Comparison of ENCODE assay signal across 8 cellular contexts in the genomic region with DNA sequence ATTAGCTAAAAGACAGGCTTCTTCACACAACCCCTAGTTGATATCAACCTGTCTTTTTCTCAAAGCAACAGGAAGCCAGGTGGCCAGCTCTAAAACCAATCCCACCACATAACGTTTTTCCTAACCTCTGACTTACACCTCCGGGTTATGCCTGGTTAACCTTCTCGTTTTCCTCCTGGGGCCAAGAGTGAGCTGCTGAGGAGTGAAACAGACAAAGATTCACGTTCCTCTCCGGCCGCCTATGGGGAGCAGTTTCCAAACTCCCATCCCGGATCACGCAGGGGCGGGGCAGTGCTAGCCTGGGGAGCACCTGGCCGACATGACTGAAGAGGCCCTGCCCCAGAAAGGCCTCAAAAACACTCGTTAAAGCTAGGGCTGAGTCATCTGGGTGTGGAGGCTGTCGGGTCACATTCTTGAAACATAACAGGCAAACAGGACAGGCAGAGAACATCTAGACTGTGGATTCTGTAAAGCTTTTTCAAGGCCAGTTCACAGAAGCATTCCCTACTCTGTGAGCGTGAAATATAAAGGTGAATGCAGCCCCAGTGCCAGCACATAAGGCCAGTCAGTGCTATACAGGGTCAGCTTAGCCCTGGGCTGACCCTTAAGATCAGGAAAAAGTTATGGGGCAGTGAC. TPM values are rescaled to one million over a fixed set of nuclear protein-coding genes. Genes with fewer than 3 reads are reported as not detected.
DNase-seq lines count a peak whose midpoint lies in the region; ATAC-seq and TF ChIP-seq lines count a peak whose summit lies in the region.

No MANE protein-coding gene starts in this region.

- TF ChIP-seq RAD21 in neural cell (conservative IDR thresholded peaks at IDR 0.05): no peak

- H4K20me1 ChIP-seq in neural cell (ENCODE audit: insufficient read depth): no peaks in the 10 kb centered on the region

- TF ChIP-seq CTCF in neural cell (IDR thresholded peaks at IDR 0.05; ENCODE audit: poor library complexity, severe bottlenecking) (no peak), BE2C (IDR thresholded peaks at IDR 0.05; ENCODE audit: low read depth, low read length) (no peak)

- no peaks in the 10 kb centered on the region for H3K27me3 ChIP-seq in neural cell (ENCODE audit: insufficient read depth, low read depth, low read length)
- H3K27me3 ChIP-seq in BE2C: no peaks in the 10 kb centered on the region

- H3K4me3 ChIP-seq in neural cell (ENCODE audit: low read length): no peak overlapping the region
- H3K4me3 ChIP-seq in urinary bladder (ENCODE audit: low read depth, low read length): no peak overlapping the region
- H3K4me3 ChIP-seq in BE2C (ENCODE audit: low read depth, low read length): no peak overlapping the region

- peaks cover 8% of the 10 kb centered on the region for H3K9me3 Mint-ChIP-seq in activated CD8-positive, alpha-beta memory T cell treated with anti-CD3 and anti-CD28 coated beads, Interleukin-2, amount 10 ng/mL, durations not matched to agents 7 days and 5 days (ENCODE audit: low read depth)

- peak; percentile 74 for TF ChIP-seq POLR2A in erythroblast (IDR thresholded peaks at IDR 0.05; ENCODE audit: low read length)

- no peaks in the 10 kb centered on the region for H3K9me2 ChIP-seq in neural cell (ENCODE audit: insufficient read depth, low read length)

- peaks cover 3% of the 10 kb centered on the region for H3F3A ChIP-seq in neural cell (ENCODE audit: insufficient read depth, low read length, poor library complexity, severe bottlenecking)

- peak overlapping the region; percentile 12 for H2AFZ ChIP-seq in neural cell (ENCODE audit: low read depth, low read length)

- peaks cover 74% of the 10 kb centered on the region for H3K4me1 Mint-ChIP-seq in activated CD8-positive, alpha-beta memory T cell treated with anti-CD3 and anti-CD28 coated beads, Interleukin-2, amount 10 ng/mL, durations not matched to agents 7 days and 5 days

- 21% methylated on average over 13 of the region's 13 CpGs for WGBS in urinary bladder

- no peaks in the 10 kb centered on the region for H3K27me3 Mint-ChIP-seq in activated CD8-positive, alpha-beta memory T cell treated with anti-CD3 and anti-CD28 coated beads, Interleukin-2, amount 10 ng/mL, durations not matched to agents 7 days and 5 days

- H3K9me3 ChIP-seq in neural cell (ENCODE audit: low read length) (peaks cover 5% of the 10 kb centered on the region), BE2C (no peaks in the 10 kb centered on the region)

- H3K4me3 Mint-ChIP-seq in activated CD8-positive, alpha-beta memory T cell treated with anti-CD3 and anti-CD28 coated beads, Interleukin-2, amount 10 ng/mL, durations not matched to agents 7 days and 5 days: peak overlapping the region; percentile 67

- H3K79me2 ChIP-seq in neural cell (replicated peaks; ENCODE audit: insufficient read depth, low read length): no peaks in the 10 kb centered on the region

- H3K9ac ChIP-seq in neural cell (ENCODE audit: low read length): no peak overlapping the region

- H3K4me2 ChIP-seq in neural cell (ENCODE audit: low read length): no peak overlapping the region

- ATAC-seq in HG02588 (IDR thresholded peaks at IDR 0.05; ENCODE audit: unreplicated experiment): peak; percentile 32
- ATAC-seq in activated CD8-positive, alpha-beta memory T cell treated with anti-CD3 and anti-CD28 coated beads, Interleukin-2, amount 10 ng/mL, durations not matched to agents 7 days and 5 days: peak; percentile 67

- no peaks in the 10 kb centered on the region for H3K4me1 ChIP-seq in urinary bladder (ENCODE audit: insufficient read depth)
- no peaks in the 10 kb centered on the region; the same call in 1 of the 2 replicates for H3K4me1 ChIP-seq in BE2C

- H3K36me3 ChIP-seq in neural cell (ENCODE audit: insufficient read depth, low read length): no peaks in the 10 kb centered on the region
- no peaks in the 10 kb centered on the region for H3K36me3 ChIP-seq in urinary bladder (ENCODE audit: insufficient read depth)
- no peaks in the 10 kb centered on the region for H3K36me3 ChIP-seq in BE2C

- H3K27ac ChIP-seq in neural cell (ENCODE audit: low read length) (no peak overlapping the region), urinary bladder (ENCODE audit: low read depth) (peak overlapping the region; percentile 83)

- CTCF ChIA-PET in activated CD8-positive, alpha-beta memory T cell treated with anti-CD3 and anti-CD28 coated beads, Interleukin-2, amount 10 ng/mL, durations not matched to agents 7 days and 5 days (lab: Charles Lee): interaction anchor here (0.7 to 5.2 kb wide), 15 partner anchors 8 to 210 kb away, joined by 3 to 34 read pairs (median 5); a partner anchor contains a TSS

- H3K27ac Mint-ChIP-seq in activated CD8-positive, alpha-beta memory T cell treated with anti-CD3 and anti-CD28 coated beads, Interleukin-2, amount 10 ng/mL, durations not matched to agents 7 days and 5 days: peak overlapping the region; percentile 100

- TF ChIP-seq EP300 in neural cell (conservative IDR thresholded peaks at IDR 0.05; ENCODE audit: poor library complexity, severe bottlenecking): no peak

- DNase-seq in GM04503 (ENCODE audit: low read depth): peak; percentile 90
- DNase-seq in NCI-H2107 treated with DMSO at 0.1 percent for 48 hours (lab: John Stamatoyannopoulos, UW; ENCODE audit: unreplicated experiment): peak; percentile 57
- DNase-seq in activated CD8-positive, alpha-beta memory T cell treated with anti-CD3 and anti-CD28 coated beads, Interleukin-2, amount 10 ng/mL, durations not matched to agents 7 days and 5 days: peak; percentile 87
- DNase-seq in erythroblast (lab: John Stamatoyannopoulos, UW): peak; percentile 82
- no peak for DNase-seq in BE2C

- peaks cover 23% of the 10 kb centered on the region for H3K36me3 Mint-ChIP-seq in activated CD8-positive, alpha-beta memory T cell treated with anti-CD3 and anti-CD28 coated beads, Interleukin-2, amount 10 ng/mL, durations not matched to agents 7 days and 5 days

TF ChIP-seq in neural cell, 6 proteins besides CTCF, POLR2A, EP300 and RAD21:
- TF ChIP-seq SMC3 (conservative IDR thresholded peaks at IDR 0.05; ENCODE audit: poor library complexity): no peak
- no peak for TF ChIP-seq EZH2 (IDR thresholded peaks at IDR 0.05; ENCODE audit: borderline replicate concordance, insufficient read depth, low read length, poor library complexity, severe bottlenecking)
- no peak for TF ChIP-seq POLR2AphosphoS5 (IDR thresholded peaks at IDR 0.05)
- TF ChIP-seq TAF1 (IDR thresholded peaks at IDR 0.05; ENCODE audit: low read depth): no peak
- TF ChIP-seq, protein P1, sequence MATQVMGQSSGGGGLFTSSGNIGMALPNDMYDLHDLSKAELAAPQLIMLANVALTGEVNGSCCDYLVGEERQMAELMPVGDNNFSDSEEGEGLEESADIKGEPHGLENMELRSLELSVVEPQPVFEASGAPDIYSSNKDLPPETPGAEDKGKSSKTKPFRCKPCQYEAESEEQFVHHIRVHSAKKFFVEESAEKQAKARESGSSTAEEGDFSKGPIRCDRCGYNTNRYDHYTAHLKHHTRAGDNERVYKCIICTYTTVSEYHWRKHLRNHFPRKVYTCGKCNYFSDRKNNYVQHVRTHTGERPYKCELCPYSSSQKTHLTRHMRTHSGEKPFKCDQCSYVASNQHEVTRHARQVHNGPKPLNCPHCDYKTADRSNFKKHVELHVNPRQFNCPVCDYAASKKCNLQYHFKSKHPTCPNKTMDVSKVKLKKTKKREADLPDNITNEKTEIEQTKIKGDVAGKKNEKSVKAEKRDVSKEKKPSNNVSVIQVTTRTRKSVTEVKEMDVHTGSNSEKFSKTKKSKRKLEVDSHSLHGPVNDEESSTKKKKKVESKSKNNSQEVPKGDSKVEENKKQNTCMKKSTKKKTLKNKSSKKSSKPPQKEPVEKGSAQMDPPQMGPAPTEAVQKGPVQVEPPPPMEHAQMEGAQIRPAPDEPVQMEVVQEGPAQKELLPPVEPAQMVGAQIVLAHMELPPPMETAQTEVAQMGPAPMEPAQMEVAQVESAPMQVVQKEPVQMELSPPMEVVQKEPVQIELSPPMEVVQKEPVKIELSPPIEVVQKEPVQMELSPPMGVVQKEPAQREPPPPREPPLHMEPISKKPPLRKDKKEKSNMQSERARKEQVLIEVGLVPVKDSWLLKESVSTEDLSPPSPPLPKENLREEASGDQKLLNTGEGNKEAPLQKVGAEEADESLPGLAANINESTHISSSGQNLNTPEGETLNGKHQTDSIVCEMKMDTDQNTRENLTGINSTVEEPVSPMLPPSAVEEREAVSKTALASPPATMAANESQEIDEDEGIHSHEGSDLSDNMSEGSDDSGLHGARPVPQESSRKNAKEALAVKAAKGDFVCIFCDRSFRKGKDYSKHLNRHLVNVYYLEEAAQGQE (IDR thresholded peaks at IDR 0.05; ENCODE audit: borderline replicate concordance): no peak
- TF ChIP-seq MXI1 (conservative IDR thresholded peaks at IDR 0.05; ENCODE audit: poor library complexity, severe bottlenecking): no peak

RNA-seq across cellular contexts. Expression of a gene that starts 25.9 kb away (rescaled TPM):
- total RNA-seq in activated CD8-positive, alpha-beta memory T cell treated with anti-CD3 and anti-CD28 coated beads, Interleukin-2, amount 10 ng/mL, durations not matched to agents 7 days and 5 days: 100 to 1,000 TPM in 1 of 2 experiments, 10 to 100 TPM in 1; 88.3 to 138 TPM
- polyA plus RNA-seq in neural cell (0.12 TPM in 1 of 2 replicates, not detected in the other), urinary bladder (427 TPM)
- not detected in 2 replicates for polyA minus RNA-seq in neural cell
- 81.3 TPM for total RNA-seq in urinary bladder
- 22.8 TPM for polyA plus RNA-seq in BE2C (2012; ENCODE audit: insufficient read depth, insufficient read length, low read depth)

RNA-seq across cellular contexts. Expression of a gene that starts 51.7 kb away (rescaled TPM):
- total RNA-seq in activated CD8-positive, alpha-beta memory T cell treated with anti-CD3 and anti-CD28 coated beads, Interleukin-2, amount 10 ng/mL, durations not matched to agents 7 days and 5 days: 100 to 1,000 TPM in 1 of 2 experiments, 10 to 100 TPM in 1; 90.2 to 110 TPM
- polyA plus RNA-seq in neural cell: 35.4 and 37.6 TPM in 2 replicates
- polyA minus RNA-seq in neural cell: 38.7 and 56.1 TPM in 2 replicates
- total RNA-seq in urinary bladder: 38.3 TPM
- 56.1 TPM for polyA plus RNA-seq in urinary bladder
- 146 TPM for polyA plus RNA-seq in BE2C (2012; ENCODE audit: insufficient read depth, insufficient read length, low read depth)
